Comparison of ENCODE assay signal across 12 cellular contexts in genomic region chr1:193462629-193463320, GRCh38.
DNase-seq lines count a peak whose midpoint lies in the region; ATAC-seq and TF ChIP-seq lines count a peak whose summit lies in the region.
"Had no signal": no experiment of that assay in that cellular context is flagged by ENCODE, and none has a peak within 500 bp of the region (broad histone marks: within the 10 kb centered on the region; RNA-seq: fewer than 3 reads in every experiment).

No MANE protein-coding gene starts in this region.

- TF ChIP-seq POLR2A in NB4 (IDR thresholded peaks at IDR 0.05; ENCODE audit: extremely low read depth, insufficient read length): no peak

- no peak overlapping the region for H3K4me3 ChIP-seq in NB4 (ENCODE audit: low read depth, low read length)
- no peak overlapping the region for H3K4me3 ChIP-seq in parathyroid adenoma (ENCODE audit: low read depth, low read length)
- H3K4me3 ChIP-seq: right lobe of liver had no signal

- no peaks in the 10 kb centered on the region for H3K36me3 ChIP-seq in parathyroid adenoma (ENCODE audit: control insufficient read depth, insufficient read depth, low read length)
- H3K36me3 ChIP-seq: esophagus muscularis mucosa, right lobe of liver, upper lobe of left lung had no signal

- peak overlapping the region; percentile 30 for H2AFZ ChIP-seq in parathyroid adenoma

- no peak overlapping the region for H3K27ac ChIP-seq in parathyroid adenoma
- H3K27ac ChIP-seq: esophagus muscularis mucosa, right lobe of liver, upper lobe of left lung had no signal

- H3K9ac ChIP-seq in parathyroid adenoma: no peak overlapping the region

- ATAC-seq in GM21515 (IDR thresholded peaks at IDR 0.05; ENCODE audit: unreplicated experiment) (peak; percentile 56), HG03045 (IDR thresholded peaks at IDR 0.05; ENCODE audit: unreplicated experiment) (no peak), GM21723 (IDR thresholded peaks at IDR 0.05; ENCODE audit: unreplicated experiment) (no peak)
- ATAC-seq: right lobe of liver had no signal

- H3K9me3 ChIP-seq in parathyroid adenoma (ENCODE audit: control insufficient read depth, low read length): no peaks in the 10 kb centered on the region
- H3K9me3 ChIP-seq: esophagus muscularis mucosa, right lobe of liver, upper lobe of left lung had no signal

- H3K27me3 ChIP-seq in parathyroid adenoma (ENCODE audit: control insufficient read depth, insufficient read depth, low read length): no peaks in the 10 kb centered on the region
- H3K27me3 ChIP-seq: esophagus muscularis mucosa, right lobe of liver, upper lobe of left lung had no signal

- in situ Hi-C loops in G401 (cut with HindIII; ENCODE audit: low sequenced_read_pairs): no loop called here

- DNase-seq in NB4 (ENCODE audit: low read depth): peak; percentile 49
- DNase-seq in astrocyte of the hippocampus (ENCODE audit: low read depth, low spot score): peak; percentile 78
- no peak for DNase-seq in G401 (ENCODE audit: low spot score)
- DNase-seq in activated CD8-positive, alpha-beta memory T cell treated with anti-CD3 and anti-CD28 coated beads, Interleukin-2, amount 50 U/mL, for 48 hours: no peak
- DNase-seq: activated CD4-positive, CD25-positive, alpha-beta regulatory T cell treated with anti-CD3 and anti-CD28 coated beads, Interleukin-2, amount 50 U/mL, for 72 hours; right lobe of liver; upper lobe of left lung had no signal

- peaks cover 2% of the 10 kb centered on the region for H3K4me1 ChIP-seq in parathyroid adenoma
- H3K4me1 ChIP-seq: esophagus muscularis mucosa, right lobe of liver, upper lobe of left lung had no signal

- H3K4me2 ChIP-seq in parathyroid adenoma (ENCODE audit: low read length): peak overlapping the region; percentile 64

- TF ChIP-seq CTCF in NB4 (IDR thresholded peaks at IDR 0.05; ENCODE audit: low read depth, low read length): no peak
- no peak for TF ChIP-seq CTCF in parathyroid adenoma (IDR thresholded peaks at IDR 0.05)

- H3K79me2 ChIP-seq in parathyroid adenoma: no peaks in the 10 kb centered on the region

Comparison
In these comparisons a context has a peak if more than half of its experiments do, and no peak if none do; other contexts are left out.
1. DNase-seq: peak in NB4 (single experiment) and astrocyte of the hippocampus (single experiment); none in G401 (single experiment) and activated CD8-positive, alpha-beta memory T cell treated with anti-CD3 and anti-CD28 coated beads, Interleukin-2, amount 50 U/mL, for 48 hours (single experiment).